Comparison of ENCODE assay signal across 7 cellular contexts in the genomic region with DNA sequence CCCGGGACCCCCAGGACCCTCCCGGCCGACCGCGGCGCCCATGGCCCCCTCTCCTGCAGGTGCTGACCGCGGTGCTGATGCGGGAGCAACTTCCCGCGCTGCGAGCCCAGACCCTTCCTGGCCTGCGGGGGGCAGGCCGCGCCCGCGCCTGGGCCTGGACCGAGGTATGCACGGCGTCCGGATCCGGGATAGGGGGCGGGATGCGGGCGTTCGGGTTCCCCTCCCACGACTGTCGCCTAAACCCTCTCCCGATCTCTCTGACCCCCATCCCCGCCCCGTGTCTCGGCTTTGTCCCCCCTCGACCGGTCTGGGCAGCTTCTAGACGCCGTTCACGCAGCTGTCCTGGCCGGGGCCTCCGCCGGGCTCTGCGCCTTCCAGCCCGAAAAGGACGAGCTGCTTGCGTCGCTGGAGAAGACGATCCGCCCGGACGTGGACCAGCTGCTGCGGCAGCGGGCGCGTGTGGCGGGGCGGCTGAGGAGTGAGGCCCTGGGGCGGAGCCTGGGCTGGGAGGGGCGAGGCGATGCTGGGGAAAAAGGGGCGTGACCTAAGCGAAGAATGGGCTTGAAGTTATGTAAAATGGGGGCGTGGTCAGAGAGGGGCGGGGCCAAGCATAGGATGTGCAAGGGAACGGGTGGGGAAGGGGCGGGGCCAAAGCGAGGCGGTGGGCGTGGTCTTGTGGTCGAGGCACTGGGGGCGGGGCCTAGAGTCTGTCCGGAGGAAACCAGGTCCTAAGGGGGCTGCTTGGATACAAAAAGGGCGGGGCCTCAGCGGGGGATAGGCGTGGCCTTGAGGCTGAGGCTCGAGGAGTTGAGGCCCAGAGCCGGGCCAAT.
DNase-seq lines count a peak whose midpoint lies in the region; ATAC-seq and TF ChIP-seq lines count a peak whose summit lies in the region.

No MANE protein-coding gene starts in this region.

- peaks cover 9% of the 10 kb centered on the region for H3K4me1 ChIP-seq in OCI-LY1 (ENCODE audit: insufficient read depth, low read length, severe bottlenecking)

- peak overlapping the region; percentile 40; the same call in 1 of the 2 replicates for H3K9ac ChIP-seq in OCI-LY1 (ENCODE audit: low read length)

- DNase-seq in activated T-cell treated with anti-CD3 and anti-CD28 coated beads for 1 hour (ENCODE audit: low read depth): peak; percentile 95
- peak; percentile 93 for DNase-seq in epithelial cell of esophagus (ENCODE audit: low read depth)
- peak; percentile 73 for DNase-seq in midbrain (lab: John Stamatoyannopoulos, UW)
- peak; percentile 96 for DNase-seq in stimulated activated CD8-positive, alpha-beta memory T cell treated with anti-CD3 and anti-CD28 coated beads, Interleukin-15, amount 100 ng/mL, for 24 hours (ENCODE audit: low read depth)

- no peaks in the 10 kb centered on the region for H4K20me1 ChIP-seq in OCI-LY1 (ENCODE audit: insufficient read depth, low read length)

- no peaks in the 10 kb centered on the region for H3K9me2 ChIP-seq in OCI-LY1 (ENCODE audit: low read depth, low read length)

- peak overlapping the region; percentile 56 for H3K4me3 ChIP-seq in OCI-LY1 (ENCODE audit: low read depth, low read length, poor library complexity, severe bottlenecking)
- peak overlapping the region; percentile 34 for H3K4me3 ChIP-seq in epithelial cell of esophagus (ENCODE audit: low read length)

- TF ChIP-seq EP300 in Ishikawa (IDR thresholded peaks at IDR 0.05; ENCODE audit: borderline replicate concordance): no peak

- no peaks in the 10 kb centered on the region for H3K27me3 ChIP-seq in OCI-LY1 (ENCODE audit: insufficient read depth, low read length)

- no peaks in the 10 kb centered on the region for H3K36me3 ChIP-seq in OCI-LY1 (ENCODE audit: insufficient read depth, low read length)

- ATAC-seq in GM18907 (IDR thresholded peaks at IDR 0.05; ENCODE audit: unreplicated experiment): peak; percentile 60

- TF ChIP-seq CTCF in OCI-LY1 (IDR thresholded peaks at IDR 0.05; ENCODE audit: low read length): no peak
- no peak for TF ChIP-seq CTCF in epithelial cell of esophagus (IDR thresholded peaks at IDR 0.05; ENCODE audit: insufficient read depth, low read depth, low read length, missing control alignments)

- H3K4me2 ChIP-seq in OCI-LY1 (ENCODE audit: low read length): peak overlapping the region; percentile 70

- no peaks in the 10 kb centered on the region for H3F3A ChIP-seq in OCI-LY1 (ENCODE audit: insufficient read depth, low read length)

- H3K9me3 ChIP-seq in OCI-LY1 (ENCODE audit: low read length): no peaks in the 10 kb centered on the region

- no peaks in the 10 kb centered on the region for H3K79me2 ChIP-seq in OCI-LY1 (ENCODE audit: insufficient read depth, low read length)

- TF ChIP-seq RAD21 in Ishikawa (IDR thresholded peaks at IDR 0.05; ENCODE audit: low read depth): peak; percentile 18; the same call in 1 of the 2 replicates

- H3K27ac ChIP-seq in OCI-LY1 (ENCODE audit: low read depth, low read length, poor library complexity, severe bottlenecking): no peak overlapping the region

- H2AFZ ChIP-seq in OCI-LY1 (ENCODE audit: low read length): no peak overlapping the region

TF ChIP-seq in Ishikawa, 13 proteins besides CTCF, POLR2A, EP300 and RAD21:
- TF ChIP-seq TEAD4 (IDR thresholded peaks at IDR 0.05): no peak
- no peak for TF ChIP-seq EGR1 (IDR thresholded peaks at IDR 0.05)
- peak; percentile 94 for TF ChIP-seq MAX (IDR thresholded peaks at IDR 0.05)
- TF ChIP-seq YY1 (IDR thresholded peaks at IDR 0.05; ENCODE audit: low read depth): no peak
- TF ChIP-seq REST (IDR thresholded peaks at IDR 0.05; ENCODE audit: low read depth): peak; percentile 91
- no peak for TF ChIP-seq FOXM1 (IDR thresholded peaks at IDR 0.05; ENCODE audit: borderline replicate concordance, low read depth)
- TF ChIP-seq TAF1 (IDR thresholded peaks at IDR 0.05; ENCODE audit: low read depth): no peak
- TF ChIP-seq NFIC (IDR thresholded peaks at IDR 0.05): no peak
- TF ChIP-seq ZBTB7A (IDR thresholded peaks at IDR 0.05; ENCODE audit: low read depth): peak; percentile 100
- TF ChIP-seq CEBPB (IDR thresholded peaks at IDR 0.05): no peak
- TF ChIP-seq, protein P1, sequence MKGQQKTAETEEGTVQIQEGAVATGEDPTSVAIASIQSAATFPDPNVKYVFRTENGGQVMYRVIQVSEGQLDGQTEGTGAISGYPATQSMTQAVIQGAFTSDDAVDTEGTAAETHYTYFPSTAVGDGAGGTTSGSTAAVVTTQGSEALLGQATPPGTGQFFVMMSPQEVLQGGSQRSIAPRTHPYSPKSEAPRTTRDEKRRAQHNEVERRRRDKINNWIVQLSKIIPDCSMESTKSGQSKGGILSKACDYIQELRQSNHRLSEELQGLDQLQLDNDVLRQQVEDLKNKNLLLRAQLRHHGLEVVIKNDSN (IDR thresholded peaks at IDR 0.05): no peak
